ENCODE assay signal across 13 cellular contexts in the genomic region with DNA sequence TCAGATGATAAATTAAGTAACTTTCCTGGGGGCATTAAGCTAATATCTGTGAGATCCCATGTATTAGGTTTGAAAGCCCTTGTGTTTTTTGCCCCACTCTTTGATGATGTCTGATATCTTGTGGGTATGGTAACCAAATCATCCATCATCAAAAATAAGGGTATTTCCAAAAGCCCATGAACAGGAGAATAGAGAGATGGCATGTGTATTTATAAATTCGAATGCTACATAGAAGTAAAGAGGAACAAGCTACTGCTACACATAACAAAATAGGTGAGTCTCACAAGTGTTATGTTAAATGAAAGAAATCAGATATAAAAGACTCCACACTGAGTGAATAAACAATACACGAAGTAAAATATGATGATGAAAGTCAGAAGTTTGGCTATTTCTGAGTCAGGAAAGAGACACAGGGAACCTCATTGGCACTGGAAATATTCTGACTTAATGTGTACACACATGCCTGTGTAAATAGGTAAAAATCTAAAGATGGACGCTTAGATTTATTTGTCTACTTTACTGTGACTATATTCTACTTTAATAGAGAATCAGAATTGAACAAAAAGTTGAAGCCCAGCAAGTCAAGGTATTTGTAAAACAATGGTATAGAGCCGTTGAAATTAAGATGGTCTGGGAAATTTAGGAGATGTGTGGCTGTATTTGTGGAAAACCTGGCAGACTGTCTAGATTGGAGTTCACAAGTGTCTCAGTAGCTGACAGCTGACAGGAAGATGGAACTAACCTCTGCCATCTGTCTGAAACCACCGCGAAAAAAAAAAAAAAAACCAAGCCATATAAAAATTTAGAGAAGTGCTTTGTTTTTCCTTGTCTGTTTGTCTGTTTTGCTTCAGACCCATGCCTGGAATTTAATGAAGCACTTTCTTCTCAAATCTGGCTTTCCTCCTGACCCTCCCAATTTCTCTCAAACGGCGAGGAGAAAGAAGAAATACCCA.
DNase-seq lines count a peak whose midpoint lies in the region; ATAC-seq and TF ChIP-seq lines count a peak whose summit lies in the region.
"Had no signal": no experiment of that assay in that cellular context is flagged by ENCODE, and none has a peak within 500 bp of the region (broad histone marks: within the 10 kb centered on the region; RNA-seq: fewer than 3 reads in every experiment).

No MANE protein-coding gene starts in this region.

- no peaks in the 10 kb centered on the region for H3K27me3 ChIP-seq in GM23248 (replicated peaks; ENCODE audit: insufficient read depth)
- no peaks in the 10 kb centered on the region for H3K27me3 ChIP-seq in skeletal muscle satellite cell (ENCODE audit: control insufficient read depth, insufficient read depth, low read length)

- H3K9ac ChIP-seq in GM23248 (peak overlapping the region; percentile 60), skeletal muscle satellite cell (ENCODE audit: low read depth, low read length) (peak overlapping the region; percentile 85)
- H3K9ac ChIP-seq: parathyroid adenoma had no signal

- 24 to 27% methylated on average over 8 of the region's 8 CpGs for WGBS in GM23248 (ENCODE audit: low coverage in 1 of 2, low lambda C conversion rate in 2 of 2, missing lambda C conversion rate in 2 of 2), 2 experiments

- no peak for ATAC-seq in GM19324 (IDR thresholded peaks at IDR 0.05; ENCODE audit: low FRiP score, unreplicated experiment)

- peak overlapping the region; percentile 65 for H2AFZ ChIP-seq in GM23248
- H2AFZ ChIP-seq: parathyroid adenoma had no signal

- peaks cover 63% of the 10 kb centered on the region for H3F3A ChIP-seq in GM23248 (ENCODE audit: insufficient read depth)

- H3K4me2 ChIP-seq in GM23248 (ENCODE audit: unreplicated experiment): peak overlapping the region; percentile 78
- H3K4me2 ChIP-seq in skeletal muscle satellite cell (ENCODE audit: low read length): peak overlapping the region; percentile 50

- peak overlapping the region; percentile 91 for H3K27ac ChIP-seq in GM23248
- H3K27ac ChIP-seq: HL-60, parathyroid adenoma had no signal

- H3K36me3 ChIP-seq in GM23248 (ENCODE audit: low read depth) (no peaks in the 10 kb centered on the region), skeletal muscle satellite cell (ENCODE audit: insufficient read depth, low read length) (no peaks in the 10 kb centered on the region)

- no peaks in the 10 kb centered on the region for H4K20me1 ChIP-seq in GM23248 (ENCODE audit: insufficient read depth)

- no peaks in the 10 kb centered on the region for H3K79me2 ChIP-seq in GM23248 (ENCODE audit: insufficient read depth)
- H3K79me2 ChIP-seq: parathyroid adenoma had no signal

- H3K9me3 ChIP-seq in GM23248 (ENCODE audit: low read depth) (no peaks in the 10 kb centered on the region), skeletal muscle satellite cell (replicated peaks; ENCODE audit: low read length) (no peaks in the 10 kb centered on the region)

- H3K4me3 ChIP-seq in GM23248: peak overlapping the region; percentile 32
- peak overlapping the region; percentile 14 for H3K4me3 ChIP-seq in fibroblast of villous mesenchyme (ENCODE audit: low read depth, low read length)
- H3K4me3 ChIP-seq in skeletal muscle satellite cell (ENCODE audit: low read length): peak overlapping the region; percentile 2

- H3K9me2 ChIP-seq in GM23248 (ENCODE audit: insufficient read depth): no peaks in the 10 kb centered on the region

- in situ Hi-C loops in GM23248 (cut with MboI): no loop called here

- H3K4me1 ChIP-seq in GM23248 (ENCODE audit: insufficient read depth): peaks cover 58% of the 10 kb centered on the region
- peaks cover 68% of the 10 kb centered on the region for H3K4me1 ChIP-seq in skeletal muscle satellite cell (ENCODE audit: control insufficient read depth, insufficient read depth, low read length)
- H3K4me1 ChIP-seq: parathyroid adenoma had no signal

- no peak for TF ChIP-seq CTCF in fibroblast of villous mesenchyme (IDR thresholded peaks at IDR 0.05; ENCODE audit: insufficient read depth, low read depth, low read length)

- DNase-seq in GM23248 (peak; percentile 52), NOMO-1 treated with DMSO at 0.1 percent for 48 hours (lab: John Stamatoyannopoulos, UW; ENCODE audit: unreplicated experiment) (peak; percentile 30), fibroblast of villous mesenchyme (ENCODE audit: low read depth) (no peak), activated T-cell treated with anti-CD3 and anti-CD28 coated beads for 4 hours (no peak)
- DNase-seq in effector CD4-positive, alpha-beta T cell: no peak
- DNase-seq: activated T-cell treated with anti-CD3 and anti-CD28 coated beads, Interleukin-2, amount 50 U/mL, for 48 hours; dermis blood vessel endothelial cell; NCI-H2081; T-helper 1 cell had no signal

Comparison
In these comparisons a context has a peak if more than half of its experiments do, and no peak if none do; other contexts are left out.
1. DNase-seq: peak in GM23248 (single experiment) and NOMO-1 treated with DMSO at 0.1 percent for 48 hours (single experiment); none in fibroblast of villous mesenchyme (single experiment), effector CD4-positive, alpha-beta T cell (single experiment) and activated T-cell treated with anti-CD3 and anti-CD28 coated beads for 4 hours (single experiment).
2. Peak in every context shown above with its lines, with median percentiles within 50 percentile points of each other: H3K4me3 ChIP-seq.